20 cellular contexts compared by ENCODE assay signal in the genomic region with DNA sequence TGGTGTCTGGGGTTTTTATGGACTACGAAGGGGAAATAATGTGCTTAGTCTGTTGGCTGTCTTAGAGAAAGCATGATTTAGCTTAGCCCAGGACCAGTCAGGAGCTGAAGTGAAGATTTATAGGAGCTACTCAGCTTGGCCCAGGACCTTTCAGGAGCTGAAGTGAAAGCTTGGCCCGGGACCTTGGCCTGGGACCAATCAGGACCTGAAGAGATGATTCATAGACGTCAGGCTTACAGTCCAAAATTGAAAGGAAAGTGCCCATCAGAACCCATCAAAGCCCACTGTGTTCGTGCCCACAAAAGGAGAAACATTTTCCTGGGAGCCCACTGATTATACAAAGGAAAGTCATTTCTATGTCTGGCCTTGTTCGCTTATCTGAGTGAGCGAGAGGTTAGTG. TPM values are rescaled to one million over a fixed set of nuclear protein-coding genes. Genes with fewer than 3 reads are reported as not detected.
DNase-seq lines count a peak whose midpoint lies in the region; ATAC-seq and TF ChIP-seq lines count a peak whose summit lies in the region.
"Had no signal": no experiment of that assay in that cellular context is flagged by ENCODE, and none has a peak within 500 bp of the region (broad histone marks: within the 10 kb centered on the region; RNA-seq: fewer than 3 reads in every experiment).

No MANE protein-coding gene starts in this region.

- no peak for TF ChIP-seq POLR2A in uterus (IDR thresholded peaks at IDR 0.05)

- no peak for ATAC-seq in SK-N-SH treated with all-trans-retinoic acid at 6 μM for 48 hours
- ATAC-seq in right cardiac atrium = peak in 1 of 2 donors; percentile 22
- ATAC-seq in GM21723 (IDR thresholded peaks at IDR 0.05; ENCODE audit: unreplicated experiment) = no peak
- ATAC-seq: HepG2 had no signal

- H3K36me3 Mint-ChIP-seq in activated naive CD4-positive, alpha-beta T cell treated with anti-CD3 and anti-CD28 coated beads, Interleukin-2, amount 10 ng/mL, durations not matched to agents 7 days and 5 days = peaks cover 11% of the 10 kb centered on the region
- H3K36me3 Mint-ChIP-seq: type B pancreatic cell had no signal

- no peak for TF ChIP-seq RAD21 in SK-N-SH (IDR thresholded peaks at IDR 0.05; ENCODE audit: low read length)

- no peak for TF ChIP-seq CTCF in SK-N-SH (IDR thresholded peaks at IDR 0.05)
- TF ChIP-seq CTCF in uterus (IDR thresholded peaks at IDR 0.05) = no peak
- TF ChIP-seq CTCF in GM20000 (IDR thresholded peaks at IDR 0.05; ENCODE audit: extremely low read depth, missing control alignments) = no peak

- H3K9ac ChIP-seq in SK-N-SH = no peak overlapping the region

- H2AFZ ChIP-seq in SK-N-SH (ENCODE audit: low read depth) = no peak overlapping the region

- no peaks in the 10 kb centered on the region for H3K9me2 ChIP-seq in SK-N-SH

- no peak overlapping the region for H3K4me3 ChIP-seq in SK-N-SH (ENCODE audit: low read depth in 2 of 2, low read length in 1 of 2)
- H3K4me3 ChIP-seq in right cardiac atrium (ENCODE audit: low read length) = no peak overlapping the region
- no peak overlapping the region for H3K4me3 ChIP-seq in uterus

- peaks cover 15% of the 10 kb centered on the region for H3K79me2 ChIP-seq in SK-N-SH (ENCODE audit: insufficient read depth)

- 0 out of 2 replicates have a peak overlapping the region, but pooled peaks have one; percentile 24 for H3K4me2 ChIP-seq in SK-N-SH

- no peaks in the 10 kb centered on the region for H4K20me1 ChIP-seq in SK-N-SH (ENCODE audit: insufficient read depth)

- H3K9me3 ChIP-seq in SK-N-SH (no peaks in the 10 kb centered on the region; the same call in 1 of the 2 replicates), right cardiac atrium (ENCODE audit: control insufficient read depth, low read length) (peaks cover 3% of the 10 kb centered on the region), uterus (no peaks in the 10 kb centered on the region)

- H3K36me3 ChIP-seq in SK-N-SH (replicated peaks in 1 of 2; ENCODE audit: control insufficient read depth in 1 of 2, insufficient read depth in 2 of 2, low read length in 1 of 2) (peaks cover 0 to 22% of the 10 kb centered on the region in 2 experiments), uterus (no peaks in the 10 kb centered on the region)

- POLR2A ChIA-PET in SK-N-SH (lab: Yijun Ruan, JAX) = no interaction called here

- no peaks in the 10 kb centered on the region for H3K4me1 Mint-ChIP-seq in activated naive CD4-positive, alpha-beta T cell treated with anti-CD3 and anti-CD28 coated beads, Interleukin-2, amount 10 ng/mL, durations not matched to agents 7 days and 5 days

- 79% methylated on average over 6 of the region's 6 CpGs for WGBS in SK-N-SH (ENCODE audit: low lambda C conversion rate)
- WGBS in right cardiac atrium = 64% methylated on average over 6 of the region's 6 CpGs

- H3K27ac Mint-ChIP-seq in activated naive CD4-positive, alpha-beta T cell treated with anti-CD3 and anti-CD28 coated beads, Interleukin-2, amount 10 ng/mL, durations not matched to agents 7 days and 5 days = no peak overlapping the region
- H3K27ac Mint-ChIP-seq: activated B cell treated with CpG ODN at 0.5 μM for 24 hours, type B pancreatic cell had no signal

- CTCF ChIA-PET in SK-N-SH (lab: Yijun Ruan, JAX) = interaction anchor here (0.7 kb wide), 1 partner anchor 13 kb away, joined by 3 read pairs; no protein-coding TSS in a partner anchor
- CTCF ChIA-PET in activated naive CD4-positive, alpha-beta T cell treated with anti-CD3 and anti-CD28 coated beads, Interleukin-2, amount 10 ng/mL, durations not matched to agents 7 days and 5 days (lab: Charles Lee) = no interaction called here

- H3K4me3 Mint-ChIP-seq in activated naive CD4-positive, alpha-beta T cell treated with anti-CD3 and anti-CD28 coated beads, Interleukin-2, amount 10 ng/mL, durations not matched to agents 7 days and 5 days = no peak overlapping the region
- H3K4me3 Mint-ChIP-seq: activated B cell treated with CpG ODN at 0.5 μM for 24 hours, type B pancreatic cell had no signal

- H3K27ac ChIP-seq in SK-N-SH (ENCODE audit: low read depth in 2 of 2, low read length in 1 of 2) (no peak overlapping the region), right cardiac atrium (ENCODE audit: low read length) (peak overlapping the region; percentile 4), uterus (peak overlapping the region; percentile 8)
- H3K27ac ChIP-seq: 22Rv1 had no signal

- no peak for TF ChIP-seq EP300 in SK-N-SH (IDR thresholded peaks at IDR 0.05; ENCODE audit: borderline replicate concordance in 1 of 2, low read depth in 1 of 2, low read length in 1 of 2)

- peaks cover 28% of the 10 kb centered on the region for H3K9me3 Mint-ChIP-seq in activated naive CD4-positive, alpha-beta T cell treated with anti-CD3 and anti-CD28 coated beads, Interleukin-2, amount 10 ng/mL, durations not matched to agents 7 days and 5 days
- H3K9me3 Mint-ChIP-seq: type B pancreatic cell had no signal

- H3K27me3 ChIP-seq in SK-N-SH (ENCODE audit: insufficient read depth) (no peaks in the 10 kb centered on the region), right cardiac atrium (ENCODE audit: control insufficient read depth, insufficient read depth) (no peaks in the 10 kb centered on the region), uterus (no peaks in the 10 kb centered on the region)

- intact Hi-C loops in right cardiac atrium (cut with DNase I) (no loop called here), uterus (cut with DNase I; ENCODE audit: low total_unique reads) (no loop called here)

- H3K27me3 Mint-ChIP-seq in activated naive CD4-positive, alpha-beta T cell treated with anti-CD3 and anti-CD28 coated beads, Interleukin-2, amount 10 ng/mL, durations not matched to agents 7 days and 5 days = peaks cover 10% of the 10 kb centered on the region
- H3K27me3 Mint-ChIP-seq: activated B cell treated with CpG ODN at 0.5 μM for 24 hours, type B pancreatic cell had no signal

- H3K4me1 ChIP-seq in SK-N-SH (ENCODE audit: control insufficient read depth in 1 of 2, insufficient read depth in 2 of 2, low read depth in 1 of 2, low read length in 1 of 2) (peaks cover 2% of the 10 kb centered on the region in 2 experiments; a peak in 2 of 4 replicates), right cardiac atrium (ENCODE audit: control insufficient read depth, insufficient read depth, low read length) (peaks cover 1% of the 10 kb centered on the region), uterus (peaks cover 0 to 5% of the 10 kb centered on the region in 2 donors)

- H3F3A ChIP-seq in SK-N-SH (replicated peaks; ENCODE audit: insufficient read depth) = peaks cover 14% of the 10 kb centered on the region

- DNase-seq in SK-N-SH = no peak
- peak; percentile 24 for DNase-seq in amniotic epithelial cell (ENCODE audit: low read depth)
- peak; percentile 31 to 65 (median 64) for DNase-seq in right cardiac atrium
- DNase-seq in uterus = peak in 1 of 2 donors; percentile 23
- no peak for DNase-seq in GM20000 (ENCODE audit: low spot score)
- no peak for DNase-seq in activated naive CD4-positive, alpha-beta T cell treated with anti-CD3 and anti-CD28 coated beads, Interleukin-2, amount 10 ng/mL, durations not matched to agents 7 days and 5 days
- DNase-seq: activated B cell treated with CpG ODN at 0.5 μM for 24 hours; activated naive CD4-positive, alpha-beta T cell; Calu3; caudate nucleus; islet precursor cell; NCI-H1092 treated with DMSO at 0.1 percent for 48 hours; NCI-H2227 treated with DMSO at 0.1 percent for 48 hours; stimulated activated CD4-positive, alpha-beta T cell treated with anti-CD3 and anti-CD28 coated beads, Interleukin-1b, Interleukin-23, amount 100 ng/mL, for 48 hours; SW 1271 had no signal

TF ChIP-seq in SK-N-SH, 30 proteins besides CTCF, POLR2A, EP300 and RAD21 (continues in another document):
- TF ChIP-seq, protein P1, sequence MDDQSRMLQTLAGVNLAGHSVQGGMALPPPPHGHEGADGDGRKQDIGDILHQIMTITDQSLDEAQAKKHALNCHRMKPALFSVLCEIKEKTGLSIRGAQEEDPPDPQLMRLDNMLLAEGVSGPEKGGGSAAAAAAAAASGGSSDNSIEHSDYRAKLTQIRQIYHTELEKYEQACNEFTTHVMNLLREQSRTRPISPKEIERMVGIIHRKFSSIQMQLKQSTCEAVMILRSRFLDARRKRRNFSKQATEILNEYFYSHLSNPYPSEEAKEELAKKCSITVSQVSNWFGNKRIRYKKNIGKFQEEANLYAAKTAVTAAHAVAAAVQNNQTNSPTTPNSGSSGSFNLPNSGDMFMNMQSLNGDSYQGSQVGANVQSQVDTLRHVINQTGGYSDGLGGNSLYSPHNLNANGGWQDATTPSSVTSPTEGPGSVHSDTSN (IDR thresholded peaks at IDR 0.05) = no peak
- TF ChIP-seq TEAD4 (IDR thresholded peaks at IDR 0.05; ENCODE audit: borderline replicate concordance, insufficient read depth) = no peak
- TF ChIP-seq GATA2 (CRISPR knock-in tag; IDR thresholded peaks at IDR 0.05) = no peak

TF ChIP-seq in SK-N-SH treated with all-trans-retinoic acid at 6 μM for 48 hours, 23 proteins besides CTCF, POLR2A, EP300 and RAD21 (continues in another document):
- TF ChIP-seq BACH2 (CRISPR knock-in tag; IDR thresholded peaks at IDR 0.05; ENCODE audit: borderline replicate concordance) (no peak), TOX (CRISPR knock-in tag; IDR thresholded peaks at IDR 0.05; ENCODE audit: borderline replicate concordance) (no peak)

RNA-seq across cellular contexts. Expression of a gene that starts 35.6 kb away (rescaled TPM):
- 22.4 and 27.0 TPM in 2 replicates for polyA plus RNA-seq in SK-N-SH (2012; rRNA removed)
- 9.2 and 12.0 TPM in 2 replicates for polyA plus RNA-seq in SK-N-SH (2012; cell fraction: cytosol; rRNA removed)
- 107 and 118 TPM in 2 replicates for polyA plus RNA-seq in SK-N-SH (2012; cell fraction: nucleus; rRNA removed)
- total RNA-seq in right cardiac atrium = 10 to 100 TPM; 13.5 to 28.2 (median 16.8) TPM
- polyA plus RNA-seq in right cardiac atrium = 11.5 TPM
- total RNA-seq in uterus = 10 to 100 TPM; 10.6 to 76.8 (median 38.6) TPM

RNA-seq across cellular contexts. Expression of a gene that starts 42.9 kb away (rescaled TPM):
- polyA plus RNA-seq in SK-N-SH (2012; rRNA removed) (45.0 and 85.3 TPM in 2 replicates), right cardiac atrium (31.9 TPM)
- polyA plus RNA-seq in SK-N-SH (2012; cell fraction: cytosol; rRNA removed) = 60.2 and 63.1 TPM in 2 replicates
- polyA plus RNA-seq in SK-N-SH (2012; cell fraction: nucleus; rRNA removed) = 59.6 and 71.3 TPM in 2 replicates
- total RNA-seq in right cardiac atrium (10 to 100 TPM; 65.7 to 96.9 (median 71.8) TPM), uterus (1,000 to 10,000 TPM in 1 of 4 donors, 100 to 1,000 TPM in 2, 10 to 100 TPM in 1; 79.1 to 6,578 (median 156) TPM)

RNA-seq across cellular contexts. Expression of a gene that starts 43.2 kb away (rescaled TPM):
- polyA plus RNA-seq in SK-N-SH (2012; rRNA removed) (115 and 136 TPM in 2 replicates), right cardiac atrium (91.9 TPM)
- polyA plus RNA-seq in SK-N-SH (2012; cell fraction: cytosol; rRNA removed) = 118 and 122 TPM in 2 replicates
- polyA plus RNA-seq in SK-N-SH (2012; cell fraction: nucleus; rRNA removed) = 206 and 220 TPM in 2 replicates
- total RNA-seq in right cardiac atrium (10 to 100 TPM; 83.5 to 91.6 (median 87.7) TPM), uterus (100 to 1,000 TPM in 1 of 4 donors, 10 to 100 TPM in 3; 43.5 to 177 (median 69.6) TPM)

Comparison
In these comparisons a context has a peak if more than half of its experiments do, and no peak if none do; other contexts are left out.
1. DNase-seq: peak in amniotic epithelial cell (single experiment) and right cardiac atrium (3 of 3); none in SK-N-SH (single experiment), GM20000 (single experiment) and activated naive CD4-positive, alpha-beta T cell treated with anti-CD3 and anti-CD28 coated beads, Interleukin-2, amount 10 ng/mL, durations not matched to agents 7 days and 5 days (single experiment).
2. H3K27ac ChIP-seq: peak in right cardiac atrium (single experiment) and uterus (2 of 2); none in SK-N-SH (0 of 2).